23 cellular contexts compared by ENCODE assay signal in the genomic region with DNA sequence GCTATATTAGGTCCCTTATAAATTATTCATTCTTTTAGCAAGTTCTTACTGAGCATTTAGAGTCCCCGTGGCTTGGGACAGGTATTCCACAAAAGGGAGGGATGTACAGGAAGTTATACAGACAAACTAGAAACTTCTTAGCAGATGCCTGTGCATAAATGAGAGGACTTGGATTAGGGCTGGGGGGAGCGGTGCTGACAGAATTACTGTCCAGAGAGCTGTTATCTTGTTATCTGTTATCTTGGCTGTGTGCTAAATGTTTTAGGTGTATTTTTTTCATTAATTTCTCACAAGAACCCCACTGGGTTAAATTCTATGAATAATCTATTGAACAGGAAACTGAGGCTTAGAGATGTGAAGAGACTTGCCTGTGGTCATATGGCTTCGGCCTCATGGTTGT. TPM values are rescaled to one million over a fixed set of nuclear protein-coding genes. Genes with fewer than 3 reads are reported as not detected.
DNase-seq lines count a peak whose midpoint lies in the region; ATAC-seq and TF ChIP-seq lines count a peak whose summit lies in the region.
"Had no signal": no experiment of that assay in that cellular context is flagged by ENCODE, and none has a peak within 500 bp of the region (broad histone marks: within the 10 kb centered on the region; RNA-seq: fewer than 3 reads in every experiment).

No MANE protein-coding gene starts in this region.

- WGBS in thyroid gland, 2 donors, result 92 to 93% methylated on average over 3 of the region's 3 CpGs

- H3K27me3 ChIP-seq in WERI-Rb-1 (ENCODE audit: insufficient read depth, low read depth, severe bottlenecking), result no peaks in the 10 kb centered on the region
- no peaks in the 10 kb centered on the region for H3K27me3 ChIP-seq in tibial artery
- no peaks in the 10 kb centered on the region for H3K27me3 ChIP-seq in thyroid gland
- H3K27me3 ChIP-seq: BE2C, BLaER1 had no signal

- no peak for TF ChIP-seq CTCF in WERI-Rb-1 (IDR thresholded peaks at IDR 0.05; ENCODE audit: low read depth, low read length)
- TF ChIP-seq CTCF in tibial artery (IDR thresholded peaks at IDR 0.05), result no peak
- TF ChIP-seq CTCF in thyroid gland (IDR thresholded peaks at IDR 0.05), result no peak

- intact Hi-C loops in tibial artery (cut with DNase I; ENCODE audit: low total_unique reads) (no loop called here), thyroid gland (cut with DNase I) (no loop called here)

- H3K4me3 ChIP-seq in WERI-Rb-1 (ENCODE audit: low read depth, low read length) (no peak overlapping the region), tibial artery (no peak overlapping the region), thyroid gland (replicated peaks in 1 of 3) (no peak overlapping the region)
- H3K4me3 ChIP-seq: A549, BLaER1, GM12878 had no signal

- H3K4me1 ChIP-seq in tibial artery (no peaks in the 10 kb centered on the region), thyroid gland (no peaks in the 10 kb centered on the region)
- H3K4me1 ChIP-seq: A549, BE2C had no signal

- in situ Hi-C loops in ACHN (cut with HindIII; ENCODE audit: low pct_ligation_motif_present, low pct_unique_long_range_greater_than_20kb, low sequenced_read_pairs), result no loop called here

- H3K36me3 ChIP-seq in WERI-Rb-1 (no peaks in the 10 kb centered on the region), tibial artery (no peaks in the 10 kb centered on the region), thyroid gland (no peaks in the 10 kb centered on the region)
- H3K36me3 ChIP-seq: BE2C, BLaER1 had no signal

- no peak for ATAC-seq in left lobe of liver
- ATAC-seq: A549, GM12878 had no signal

- peak overlapping the region; percentile 35; the same call in 1 of the 2 replicates for H3K27ac ChIP-seq in WERI-Rb-1
- H3K27ac ChIP-seq in tibial artery, result no peak overlapping the region
- no peak overlapping the region for H3K27ac ChIP-seq in thyroid gland
- H3K27ac ChIP-seq: 22Rv1, A549, BLaER1 had no signal

- no peak for TF ChIP-seq POLR2A in thyroid gland (IDR thresholded peaks at IDR 0.05)

- no peaks in the 10 kb centered on the region for H3K9me3 ChIP-seq in WERI-Rb-1 (ENCODE audit: severe bottlenecking)
- no peaks in the 10 kb centered on the region for H3K9me3 ChIP-seq in tibial artery
- no peaks in the 10 kb centered on the region for H3K9me3 ChIP-seq in thyroid gland
- H3K9me3 ChIP-seq: A549, BE2C, BLaER1 had no signal

- peak; percentile 87 for DNase-seq in NCI-H82 (lab: John Stamatoyannopoulos, UW)
- peak; percentile 68 for DNase-seq in WERI-Rb-1
- DNase-seq in left lobe of liver (ENCODE audit: low spot score), result peak; percentile 4
- DNase-seq in tibial artery, result no peak
- no peak for DNase-seq in ACHN
- no peak for DNase-seq in thyroid gland
- DNase-seq: BE2C; C1 segment of cervical spinal cord; CD4-positive, alpha-beta memory T cell; CD4-positive, CD25-positive, alpha-beta regulatory T cell; CD8-positive, alpha-beta memory T cell; COR-L47; DMS 273 treated with DMSO at 0.1 percent for 48 hours; DMS153; DMS53; DMS79; DND-41; EL; GDM1 had no signal

RNA-seq across cellular contexts. Expression of a gene that starts 32.4 kb away (rescaled TPM):
- total RNA-seq in left lobe of liver (43.3 TPM), thyroid gland (10 to 100 TPM; 48.0 to 91.3 (median 57.1) TPM)

Comparison
In these comparisons a context has a peak if more than half of its experiments do, and no peak if none do; other contexts are left out.
1. DNase-seq: peak in NCI-H82 (single experiment), WERI-Rb-1 (single experiment) and left lobe of liver (single experiment); none in tibial artery (0 of 2), ACHN (single experiment) and thyroid gland (0 of 2).